14 cellular contexts compared by ENCODE assay signal in the genomic region with DNA sequence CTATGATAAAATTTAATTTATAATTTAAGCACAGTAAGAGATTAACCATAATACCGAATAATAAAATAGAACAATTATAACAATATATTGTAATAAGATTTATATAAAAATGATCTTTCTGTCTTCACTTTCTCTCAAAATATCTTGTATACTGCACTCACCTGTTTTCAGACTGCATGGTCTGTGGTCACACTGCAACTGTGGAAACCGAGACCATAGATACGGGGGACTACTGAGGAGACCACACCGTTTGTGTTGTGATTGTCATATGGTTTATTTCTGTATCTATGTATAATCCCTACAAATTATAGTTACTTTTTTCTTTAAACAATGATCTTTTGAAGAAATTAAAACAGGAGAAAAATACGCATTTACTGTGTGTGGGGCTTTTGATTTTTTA.
DNase-seq lines count a peak whose midpoint lies in the region; ATAC-seq and TF ChIP-seq lines count a peak whose summit lies in the region.
"Had no signal": no experiment of that assay in that cellular context is flagged by ENCODE, and none has a peak within 500 bp of the region (broad histone marks: within the 10 kb centered on the region; RNA-seq: fewer than 3 reads in every experiment).

No MANE protein-coding gene starts in this region.

- POLR2A ChIA-PET in activated CD8-positive, alpha-beta T cell treated with anti-CD3 and anti-CD28 coated beads for 36 hours (lab: Charles Lee), result interaction anchor here (0.9 to 2.1 kb wide), 7 partner anchors 13 to 85 kb away, joined by 3 to 9 read pairs (median 5); no protein-coding TSS in a partner anchor

- peak; percentile 26 for ATAC-seq in HG03135 (IDR thresholded peaks at IDR 0.05; ENCODE audit: unreplicated experiment)
- ATAC-seq in activated CD8-positive, alpha-beta T cell treated with anti-CD3 and anti-CD28 coated beads for 36 hours, result no peak
- peak; percentile 33 for ATAC-seq in stimulated activated naive CD8-positive, alpha-beta T cell treated with anti-CD3 and anti-CD28 coated beads, Interleukin-15, amount 100 ng/mL, for 72 hours
- ATAC-seq in GM19463 (IDR thresholded peaks at IDR 0.05; ENCODE audit: unreplicated experiment), result no peak
- no peak for ATAC-seq in HG03460 (IDR thresholded peaks at IDR 0.05; ENCODE audit: unreplicated experiment)
- ATAC-seq in GM21423 (IDR thresholded peaks at IDR 0.05; ENCODE audit: unreplicated experiment), result no peak
- ATAC-seq: K562 had no signal

- peaks cover 100% of the 10 kb centered on the region for H3K4me1 Mint-ChIP-seq in activated naive CD4-positive, alpha-beta T cell treated with anti-CD3 and anti-CD28 coated beads, Interleukin-2, amount 50 U/mL, for 24 hours
- peaks cover 97% of the 10 kb centered on the region for H3K4me1 Mint-ChIP-seq in activated CD8-positive, alpha-beta T cell treated with anti-CD3 and anti-CD28 coated beads for 36 hours (ENCODE audit: low read depth)
- H3K4me1 Mint-ChIP-seq in stimulated activated naive CD8-positive, alpha-beta T cell treated with anti-CD3 and anti-CD28 coated beads, Interleukin-15, amount 100 ng/mL, for 72 hours, result peaks cover 100% of the 10 kb centered on the region

- no peak for TF ChIP-seq CTCF in activated CD8-positive, alpha-beta T cell treated with anti-CD3 and anti-CD28 coated beads for 36 hours (IDR thresholded peaks at IDR 0.05)

- peaks cover 14% of the 10 kb centered on the region for H3K36me3 Mint-ChIP-seq in activated naive CD4-positive, alpha-beta T cell treated with anti-CD3 and anti-CD28 coated beads, Interleukin-2, amount 50 U/mL, for 24 hours
- H3K36me3 Mint-ChIP-seq in activated CD8-positive, alpha-beta T cell treated with anti-CD3 and anti-CD28 coated beads for 36 hours (ENCODE audit: low read depth), result peaks cover 67% of the 10 kb centered on the region
- H3K36me3 Mint-ChIP-seq: mesothelial cell of epicardium had no signal

- CTCF ChIA-PET in activated CD8-positive, alpha-beta T cell treated with anti-CD3 and anti-CD28 coated beads for 36 hours (lab: Charles Lee), result interaction anchor here (0.7 to 1.1 kb wide), 4 partner anchors 24 to 289 kb away, joined by 3 to 5 read pairs (median 3); a partner anchor contains a TSS

- no peaks in the 10 kb centered on the region for H3K27me3 Mint-ChIP-seq in activated naive CD4-positive, alpha-beta T cell treated with anti-CD3 and anti-CD28 coated beads, Interleukin-2, amount 50 U/mL, for 24 hours
- H3K27me3 Mint-ChIP-seq in activated CD8-positive, alpha-beta T cell treated with anti-CD3 and anti-CD28 coated beads for 36 hours, result no peaks in the 10 kb centered on the region
- no peaks in the 10 kb centered on the region for H3K27me3 Mint-ChIP-seq in stimulated activated naive CD8-positive, alpha-beta T cell treated with anti-CD3 and anti-CD28 coated beads, Interleukin-15, amount 100 ng/mL, for 72 hours

- H3K9me3 Mint-ChIP-seq in activated naive CD4-positive, alpha-beta T cell treated with anti-CD3 and anti-CD28 coated beads, Interleukin-2, amount 50 U/mL, for 24 hours, result no peaks in the 10 kb centered on the region
- H3K9me3 Mint-ChIP-seq in activated CD8-positive, alpha-beta T cell treated with anti-CD3 and anti-CD28 coated beads for 36 hours, result no peaks in the 10 kb centered on the region
- no peaks in the 10 kb centered on the region for H3K9me3 Mint-ChIP-seq in stimulated activated naive CD8-positive, alpha-beta T cell treated with anti-CD3 and anti-CD28 coated beads, Interleukin-15, amount 100 ng/mL, for 72 hours
- H3K9me3 Mint-ChIP-seq: mesothelial cell of epicardium had no signal

- intact Hi-C loops in activated CD8-positive, alpha-beta T cell treated with anti-CD3 and anti-CD28 coated beads for 36 hours (cut with micrococcal nuclease), result loop anchor here (5.0 kb wide), 1 partner anchor 50 kb away; no protein-coding TSS in a partner anchor

- no peak for DNase-seq in activated naive CD4-positive, alpha-beta T cell treated with anti-CD3 and anti-CD28 coated beads, Interleukin-2, amount 50 U/mL, for 16 hours
- DNase-seq in activated CD8-positive, alpha-beta T cell treated with anti-CD3 and anti-CD28 coated beads for 36 hours, result peak; percentile 47
- DNase-seq in stimulated activated naive CD8-positive, alpha-beta T cell treated with anti-CD3 and anti-CD28 coated beads, Interleukin-15, amount 100 ng/mL, for 72 hours, result peak in 1 of 2 donors; percentile 40
- DNase-seq: activated CD4-positive, alpha-beta T cell treated with anti-CD3 and anti-CD28 coated beads, Interleukin-2, amount 50 U/mL, for 4 hours; anterior cingulate cortex; NCI-H1930; SK-N-SH had no signal

- peak overlapping the region; percentile 98 for H3K27ac Mint-ChIP-seq in activated naive CD4-positive, alpha-beta T cell treated with anti-CD3 and anti-CD28 coated beads, Interleukin-2, amount 50 U/mL, for 24 hours
- H3K27ac Mint-ChIP-seq in activated CD8-positive, alpha-beta T cell treated with anti-CD3 and anti-CD28 coated beads for 36 hours, result peak overlapping the region; percentile 95
- H3K27ac Mint-ChIP-seq in stimulated activated naive CD8-positive, alpha-beta T cell treated with anti-CD3 and anti-CD28 coated beads, Interleukin-15, amount 100 ng/mL, for 72 hours, result peak overlapping the region; percentile 74 to 98
- H3K27ac Mint-ChIP-seq: mesothelial cell of epicardium had no signal

- H3K4me3 Mint-ChIP-seq in activated naive CD4-positive, alpha-beta T cell treated with anti-CD3 and anti-CD28 coated beads, Interleukin-2, amount 50 U/mL, for 24 hours, result peak overlapping the region; percentile 87
- peak overlapping the region; percentile 62 for H3K4me3 Mint-ChIP-seq in activated CD8-positive, alpha-beta T cell treated with anti-CD3 and anti-CD28 coated beads for 36 hours
- H3K4me3 Mint-ChIP-seq in stimulated activated naive CD8-positive, alpha-beta T cell treated with anti-CD3 and anti-CD28 coated beads, Interleukin-15, amount 100 ng/mL, for 72 hours, result peak overlapping the region; percentile 74 to 89
- H3K4me3 Mint-ChIP-seq: mesothelial cell of epicardium had no signal

Comparison
In these comparisons a context has a peak if more than half of its experiments do, and no peak if none do; other contexts are left out.
1. ATAC-seq: peak in HG03135 (single experiment) and stimulated activated naive CD8-positive, alpha-beta T cell treated with anti-CD3 and anti-CD28 coated beads, Interleukin-15, amount 100 ng/mL, for 72 hours (single experiment); none in activated CD8-positive, alpha-beta T cell treated with anti-CD3 and anti-CD28 coated beads for 36 hours (single experiment), GM19463 (single experiment), HG03460 (single experiment) and GM21423 (single experiment).
2. Peak in every context shown above with its lines, with median percentiles within 50 percentile points of each other: H3K27ac Mint-ChIP-seq and H3K4me3 Mint-ChIP-seq.